Comparison of ENCODE assay signal across 16 cellular contexts in the genomic region with DNA sequence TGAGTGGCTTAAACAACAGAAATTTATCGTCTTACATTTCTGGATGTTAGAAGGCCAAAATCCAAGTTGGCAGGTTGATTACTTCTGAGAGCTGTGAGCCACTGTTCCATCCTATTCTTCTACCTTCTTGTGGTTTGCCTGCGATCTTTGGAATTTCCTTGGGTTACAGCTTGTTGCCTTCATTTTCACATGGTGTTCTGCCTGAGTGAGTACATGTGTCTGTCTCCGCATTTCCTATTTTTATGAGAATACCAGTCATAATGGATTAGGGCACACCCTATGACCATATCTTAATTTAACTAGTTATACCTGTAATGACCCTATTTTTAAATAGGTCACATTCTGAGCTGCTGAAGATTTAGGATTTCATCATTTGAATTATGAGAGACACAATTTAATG.
"Had no signal": no experiment of that assay in that cellular context is flagged by ENCODE, and none has a peak within 500 bp of the region (broad histone marks: within the 10 kb centered on the region; RNA-seq: fewer than 3 reads in every experiment).

No MANE protein-coding gene starts in this region.

- H3K4me1 Mint-ChIP-seq: immature natural killer cell, neural progenitor cell had no signal

- H3K4me3 Mint-ChIP-seq: immature natural killer cell, neural progenitor cell had no signal

- DNase-seq: activated naive CD4-positive, alpha-beta T cell treated with anti-CD3 and anti-CD28 coated beads, Interleukin-2, amount 50 U/mL, for 16 hours; cortex of kidney; effector CD8-positive, alpha-beta T cell; foreskin melanocyte; head of caudate nucleus; immature natural killer cell; mammary epithelial cell; ovary; stimulated activated CD4-positive, alpha-beta T cell treated with anti-CD3 and anti-CD28 coated beads, Interleukin-1b, Interleukin-23, amount 100 ng/mL, for 48 hours; stomach; T-helper 2 cell; testis; upper lobe of left lung had no signal

- ATAC-seq: activated CD4-positive, CD25-positive, alpha-beta regulatory T cell treated with anti-CD3 and anti-CD28 coated beads, Interleukin-2, amount 50 U/mL, for 24 hours; left lobe of liver had no signal

- H3K27ac Mint-ChIP-seq: immature natural killer cell, neural progenitor cell had no signal

- H3K9me3 Mint-ChIP-seq: neural progenitor cell had no signal

- H3K36me3 Mint-ChIP-seq: immature natural killer cell, neural progenitor cell had no signal
